In genomic region chr17:29720471-29720990, GRCh38 we compare ENCODE assay signal across 13 cellular contexts.
DNase-seq lines count a peak whose midpoint lies in the region; ATAC-seq and TF ChIP-seq lines count a peak whose summit lies in the region.
"Had no signal": no experiment of that assay in that cellular context is flagged by ENCODE, and none has a peak within 500 bp of the region (broad histone marks: within the 10 kb centered on the region; RNA-seq: fewer than 3 reads in every experiment).

No MANE protein-coding gene starts in this region.

- TF ChIP-seq CTCF in HL-60 (IDR thresholded peaks at IDR 0.05; ENCODE audit: insufficient read depth, low read length) (no peak), neural progenitor cell (IDR thresholded peaks at IDR 0.05) (no peak)

- peaks cover 3% of the 10 kb centered on the region for H3K36me3 Mint-ChIP-seq in neural progenitor cell

- H3K4me3 Mint-ChIP-seq in neural progenitor cell, result no peak overlapping the region
- H3K4me3 Mint-ChIP-seq: activated naive CD4-positive, alpha-beta T cell treated with anti-CD3 and anti-CD28 coated beads for 36 hours had no signal

- H3K9me3 Mint-ChIP-seq in neural progenitor cell, result no peaks in the 10 kb centered on the region

- peaks cover 51 to 95% (median 90%) of the 10 kb centered on the region in 10 experiments for H3K4me1 ChIP-seq in BLaER1 treated with 17β-estradiol and CSF1 and Interleukin-3, amounts not matched to agents 10 nM and 100 nM
- peaks cover 26% of the 10 kb centered on the region for H3K4me1 ChIP-seq in neural progenitor cell

- peak overlapping the region; percentile 93 to 98 (median 95) for H3K27ac ChIP-seq in BLaER1 treated with 17β-estradiol and CSF1 and Interleukin-3, amounts not matched to agents 10 nM and 100 nM
- H3K27ac ChIP-seq in HL-60 (replicated peaks) (peak overlapping the region; percentile 87), caudate nucleus (ENCODE audit: low read depth, low read length) (peak overlapping the region; percentile 9), neural progenitor cell (no peak overlapping the region)

- H3K4me3 ChIP-seq in BLaER1 treated with 17β-estradiol and CSF1 and Interleukin-3, amounts not matched to agents 10 nM and 100 nM, result no peak overlapping the region
- H3K4me3 ChIP-seq in HL-60 (replicated peaks; ENCODE audit: insufficient read depth, low read length), result no peak overlapping the region
- H3K4me3 ChIP-seq in neural progenitor cell, result no peak overlapping the region

- H3K27ac Mint-ChIP-seq in neural progenitor cell, result no peak overlapping the region

- H3K9me3 ChIP-seq in BLaER1 treated with 17β-estradiol and CSF1 and Interleukin-3, amounts not matched to agents 10 nM and 100 nM (replicated peaks in 1 of 11), result peaks cover 0 to 4% (median 0%) of the 10 kb centered on the region in 11 experiments; a peak in 3 of 22 replicates
- no peaks in the 10 kb centered on the region for H3K9me3 ChIP-seq in neural progenitor cell (ENCODE audit: low read depth)

- H3K27me3 Mint-ChIP-seq in neural progenitor cell (ENCODE audit: insufficient read depth, low read depth), result peaks cover 2% of the 10 kb centered on the region

- H3F3A ChIP-seq in neural progenitor cell (ENCODE audit: low read depth), result peaks cover 14% of the 10 kb centered on the region

- no peak overlapping the region for H2AFZ ChIP-seq in neural progenitor cell (replicated peaks)

- H3K4me2 ChIP-seq in BLaER1 treated with 17β-estradiol and CSF1 and Interleukin-3, amounts not matched to agents 10 nM and 100 nM, result peak overlapping the region; percentile 67 to 90 (median 79)
- peak overlapping the region; percentile 6 for H3K4me2 ChIP-seq in neural progenitor cell

- no peak for ATAC-seq in HG03520 (IDR thresholded peaks at IDR 0.05; ENCODE audit: unreplicated experiment)

- H3K4me1 Mint-ChIP-seq in neural progenitor cell, result peaks cover 31% of the 10 kb centered on the region

- H4K20me1 ChIP-seq in BLaER1 treated with 17β-estradiol and CSF1 and Interleukin-3, amounts not matched to agents 10 nM and 100 nM, result no peaks in the 10 kb centered on the region
- peaks cover 19% of the 10 kb centered on the region for H4K20me1 ChIP-seq in neural progenitor cell (ENCODE audit: low read depth)

- H3K27me3 ChIP-seq in BLaER1 treated with 17β-estradiol and CSF1 and Interleukin-3, amounts not matched to agents 10 nM and 100 nM, result no peaks in the 10 kb centered on the region
- H3K27me3 ChIP-seq in HL-60 (ENCODE audit: insufficient read depth, poor library complexity, severe bottlenecking) (no peaks in the 10 kb centered on the region), neural progenitor cell (no peaks in the 10 kb centered on the region)

- no peak for DNase-seq in HL-60 (ENCODE audit: low read depth in 1 of 2, low spot score in 1 of 2)
- no peak for DNase-seq in caudate nucleus (lab: John Stamatoyannopoulos, UW)
- no peak for DNase-seq in neural progenitor cell (ENCODE audit: low spot score)
- no peak for DNase-seq in COLO668 (lab: John Stamatoyannopoulos, UW; ENCODE audit: unreplicated experiment)
- no peak for DNase-seq in NCI-H2029 (lab: John Stamatoyannopoulos, UW)
- DNase-seq in occipital lobe (lab: John Stamatoyannopoulos, UW), result no peak
- DNase-seq: activated naive CD4-positive, alpha-beta T cell treated with anti-CD3 and anti-CD28 coated beads for 36 hours; NCI-H1436; NCI-H524; posterior cingulate gyrus; T-helper 9 cell had no signal

- H3K36me3 ChIP-seq in BLaER1 treated with 17β-estradiol and CSF1 and Interleukin-3, amounts not matched to agents 10 nM and 100 nM, result peaks cover 18 to 50% (median 38%) of the 10 kb centered on the region in 11 experiments; a peak in 19 of 22 replicates
- H3K36me3 ChIP-seq in neural progenitor cell, result no peaks in the 10 kb centered on the region

- H3K9ac ChIP-seq in BLaER1 treated with 17β-estradiol and CSF1 and Interleukin-3, amounts not matched to agents 10 nM and 100 nM, result peak overlapping the region; percentile 82 to 86 (median 84)
- H3K9ac ChIP-seq in neural progenitor cell, result no peak overlapping the region

- no peaks in the 10 kb centered on the region for H3K79me2 ChIP-seq in neural progenitor cell (ENCODE audit: low read depth)
